Comparison of ENCODE assay signal across 16 cellular contexts in the genomic region with DNA sequence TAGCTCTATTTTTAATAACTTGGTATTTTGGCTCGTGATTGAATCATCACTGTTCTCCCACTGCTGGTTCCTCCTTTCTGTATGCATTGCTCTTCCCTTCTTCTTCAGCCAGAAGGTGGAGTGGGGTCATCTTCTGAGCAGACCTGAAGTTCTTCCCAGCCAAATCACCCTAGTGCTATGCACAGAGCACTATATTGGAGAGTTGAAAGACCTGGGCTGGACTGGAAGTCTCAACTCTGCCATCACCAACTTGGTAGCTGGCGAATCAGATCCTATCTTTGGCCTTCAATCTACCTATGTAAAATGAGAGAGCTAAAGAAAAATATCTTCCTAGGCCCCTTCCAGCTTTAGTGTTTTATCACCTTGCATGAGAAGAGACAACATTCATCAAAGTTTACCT. TPM values are rescaled to one million over a fixed set of nuclear protein-coding genes. Genes with fewer than 3 reads are reported as not detected.
"Had no signal": no experiment of that assay in that cellular context is flagged by ENCODE, and none has a peak within 500 bp of the region (broad histone marks: within the 10 kb centered on the region; RNA-seq: fewer than 3 reads in every experiment).

No MANE protein-coding gene starts in this region.

- H3K9me3 ChIP-seq: gastrocnemius medialis, pancreas, thoracic aorta, vagina had no signal

- H3K36me3 ChIP-seq: gastrocnemius medialis, pancreas, thoracic aorta, vagina had no signal

- H3K27ac ChIP-seq: gastrocnemius medialis, pancreas, thoracic aorta, vagina had no signal

- ATAC-seq: activated CD8-positive, alpha-beta memory T cell treated with anti-CD3 and anti-CD28 coated beads, Interleukin-2, amount 10 ng/mL, durations not matched to agents 7 days and 5 days; gastrocnemius medialis; left ventricle myocardium superior; pancreas had no signal

- DNase-seq: activated CD4-positive, alpha-beta T cell treated with anti-CD3 and anti-CD28 coated beads, Interleukin-2, amount 50 U/mL, for 4 hours; activated CD8-positive, alpha-beta memory T cell treated with anti-CD3 and anti-CD28 coated beads, Interleukin-2, amount 10 ng/mL, durations not matched to agents 7 days and 5 days; activated effector memory CD4-positive, alpha-beta T cell treated with Interleukin-2 at 50 U/mL for 16 hours; activated T-cell treated with anti-CD3 and anti-CD28 coated beads, Interleukin-2, amount 50 U/mL, for 24 hours; central memory CD4-positive, alpha-beta T cell; cortex of kidney; effector CD8-positive, alpha-beta T cell; gastrocnemius medialis; left ventricle myocardium superior; pancreas; retina; stimulated activated CD4-positive, alpha-beta T cell treated with anti-CD3 and anti-CD28 coated beads, Interleukin-15, amount 100 ng/mL, for 24 hours; stimulated activated CD4-positive, alpha-beta T cell treated with anti-CD3 and anti-CD28 coated beads, Interleukin-4, amount 100 ng/mL, for 24 hours had no signal

- H3K27me3 ChIP-seq: gastrocnemius medialis, pancreas, vagina had no signal

- H3K4me3 ChIP-seq: gastrocnemius medialis, pancreas, thoracic aorta, vagina had no signal

- H3K4me1 ChIP-seq: gastrocnemius medialis, pancreas had no signal

RNA-seq across cellular contexts. Expression of a gene that starts 54.2 kb away (rescaled TPM):
- polyA plus RNA-seq: fibroblast of lung had no signal
